Comparison of ENCODE assay signal across 21 cellular contexts in genomic region chr13:93201992-93202558, GRCh38. TPM values are rescaled to one million over a fixed set of nuclear protein-coding genes. Genes with fewer than 3 reads are reported as not detected.
DNase-seq lines count a peak whose midpoint lies in the region; ATAC-seq and TF ChIP-seq lines count a peak whose summit lies in the region.
"Had no signal": no experiment of that assay in that cellular context is flagged by ENCODE, and none has a peak within 500 bp of the region (broad histone marks: within the 10 kb centered on the region; RNA-seq: fewer than 3 reads in every experiment).

No MANE protein-coding gene starts in this region.

- TF ChIP-seq EP300 in tibial nerve (IDR thresholded peaks at IDR 0.05): no peak

- DNase-seq in HuH-7.5 (ENCODE audit: low spot score): peak; percentile 15
- no peak for DNase-seq in left lobe of liver (ENCODE audit: low spot score)
- DNase-seq in kidney glomerular epithelial cell (lab: John Stamatoyannopoulos, UW): no peak
- DNase-seq in tibial nerve (ENCODE audit: low spot score in 2 of 2): no peak
- no peak for DNase-seq in foreskin keratinocyte
- DNase-seq: ACHN; BE2C; C1 segment of cervical spinal cord; CD4-positive, CD25-positive, alpha-beta regulatory T cell; CD8-positive, alpha-beta memory T cell; COR-L47; DMS 273 treated with DMSO at 0.1 percent for 48 hours; DMS53; DND-41; EL; H9 had no signal

- no peaks in the 10 kb centered on the region for H3K9me3 ChIP-seq in tibial nerve
- H3K9me3 ChIP-seq: BE2C had no signal

- ATAC-seq in left lobe of liver (peak; percentile 92), foreskin keratinocyte (no peak), HG03521 (IDR thresholded peaks at IDR 0.05; ENCODE audit: unreplicated experiment) (no peak)
- ATAC-seq: GM12878 had no signal

- WGBS in tibial nerve, 2 donors: 43 to 74% methylated on average over 1 of the region's 1 CpG

- H3K27ac ChIP-seq in VCaP (peak overlapping the region; percentile 63), tibial nerve (no peak overlapping the region), foreskin keratinocyte (no peak overlapping the region)

- no peak overlapping the region for H3K4me3 ChIP-seq in tibial nerve
- H3K4me3 ChIP-seq: GM12878 had no signal

- H3K27me3 ChIP-seq in tibial nerve (no peaks in the 10 kb centered on the region), foreskin keratinocyte (no peaks in the 10 kb centered on the region)
- H3K27me3 ChIP-seq: BE2C had no signal

- H3K4me1 ChIP-seq in tibial nerve: no peaks in the 10 kb centered on the region
- H3K4me1 ChIP-seq in foreskin keratinocyte: no peaks in the 10 kb centered on the region
- H3K4me1 ChIP-seq: BE2C had no signal

- H3K36me3 ChIP-seq in tibial nerve: no peaks in the 10 kb centered on the region
- H3K36me3 ChIP-seq: BE2C had no signal

- TF ChIP-seq POLR2A in tibial nerve (IDR thresholded peaks at IDR 0.05): no peak

- no peak for TF ChIP-seq CTCF in VCaP (conservative IDR thresholded peaks at IDR 0.05)
- no peak for TF ChIP-seq CTCF in tibial nerve (IDR thresholded peaks at IDR 0.05)
- TF ChIP-seq CTCF in foreskin keratinocyte (conservative IDR thresholded peaks at IDR 0.05): no peak

RNA-seq across cellular contexts. Expression of gene GPC6, which starts 24.5 kb away (rescaled TPM):
- total RNA-seq in left lobe of liver (15.6 TPM), tibial nerve (10 to 100 TPM; 21.9 to 39.5 (median 29.8) TPM), foreskin keratinocyte (1.0 and 1.1 TPM in 2 replicates)
- 0.13 and 0.23 TPM in 2 replicates for polyA plus RNA-seq in foreskin keratinocyte
- total RNA-seq: CD4-positive, CD25-positive, alpha-beta regulatory T cell; CD8-positive, alpha-beta memory T cell; GM12878; HT-29 had no signal
- polyA plus RNA-seq: CD4-positive, CD25-positive, alpha-beta regulatory T cell; CD8-positive, alpha-beta memory T cell; IgD-negative memory B cell had no signal
